Comparison of ENCODE assay signal across 8 cellular contexts in the genomic region with DNA sequence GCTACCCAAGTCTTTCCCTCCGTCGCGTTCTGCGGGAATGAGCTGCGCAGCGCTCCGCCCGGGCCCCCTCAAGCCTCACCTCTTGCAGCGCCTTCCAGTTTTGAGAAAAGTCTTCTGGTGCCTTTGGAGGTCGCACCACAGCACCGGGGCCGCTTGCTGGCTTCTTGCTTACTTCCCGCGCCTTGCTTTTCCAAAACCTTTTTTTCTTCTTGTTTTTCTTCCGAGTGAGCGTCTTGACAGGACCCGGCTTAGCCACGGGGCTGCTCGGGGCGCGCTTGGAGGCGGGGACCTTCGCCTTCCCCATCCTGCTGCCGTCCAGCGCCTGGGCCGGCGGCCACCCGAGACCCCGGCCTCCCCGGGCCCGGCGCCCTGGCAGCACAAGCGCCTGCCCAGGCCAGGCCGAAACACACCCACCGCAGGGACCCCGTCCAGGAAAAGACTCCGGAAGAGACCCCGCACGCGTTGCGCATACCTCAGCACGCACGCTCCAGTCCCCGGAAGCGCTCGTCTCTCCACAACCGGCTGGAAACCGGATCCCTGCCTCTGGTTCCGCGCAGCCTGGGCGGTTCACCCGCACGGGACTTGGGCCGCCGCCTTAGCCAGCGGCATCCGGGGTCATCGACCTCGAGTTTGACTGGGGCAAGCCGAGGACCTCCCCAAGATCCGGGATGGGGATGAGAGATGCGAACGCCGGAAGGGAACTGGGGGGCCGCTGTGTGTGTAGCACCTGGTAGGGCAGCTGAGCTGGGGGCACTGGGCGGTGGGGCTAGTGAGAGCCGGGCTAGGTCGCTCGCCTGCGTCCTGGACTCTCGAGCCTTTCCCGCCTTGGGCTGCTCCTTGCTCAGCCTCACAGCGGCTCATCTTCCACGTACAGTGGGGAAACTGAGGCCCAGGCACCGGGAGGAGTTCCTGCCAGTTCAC. TPM values are rescaled to one million over a fixed set of nuclear protein-coding genes. Genes with fewer than 3 reads are reported as not detected.
DNase-seq lines count a peak whose midpoint lies in the region; ATAC-seq and TF ChIP-seq lines count a peak whose summit lies in the region.

A gene with protein sequence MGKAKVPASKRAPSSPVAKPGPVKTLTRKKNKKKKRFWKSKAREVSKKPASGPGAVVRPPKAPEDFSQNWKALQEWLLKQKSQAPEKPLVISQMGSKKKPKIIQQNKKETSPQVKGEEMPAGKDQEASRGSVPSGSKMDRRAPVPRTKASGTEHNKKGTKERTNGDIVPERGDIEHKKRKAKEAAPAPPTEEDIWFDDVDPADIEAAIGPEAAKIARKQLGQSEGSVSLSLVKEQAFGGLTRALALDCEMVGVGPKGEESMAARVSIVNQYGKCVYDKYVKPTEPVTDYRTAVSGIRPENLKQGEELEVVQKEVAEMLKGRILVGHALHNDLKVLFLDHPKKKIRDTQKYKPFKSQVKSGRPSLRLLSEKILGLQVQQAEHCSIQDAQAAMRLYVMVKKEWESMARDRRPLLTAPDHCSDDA (minus strand): TSS at position 470 of the 921 bp plus-strand sequence. CDS start 166 bp downstream, at position 304.

- peak within 1 kb of the TSS; percentile 91 for H3K27ac Mint-ChIP-seq in chondrocyte (ENCODE audit: unreplicated experiment)

- no peak for TF ChIP-seq CTCF in AG04450 (IDR thresholded peaks at IDR 0.05; ENCODE audit: low read depth, low read length)
- TF ChIP-seq CTCF in chondrocyte (IDR thresholded peaks at IDR 0.05) = no peak

- peaks cover 2% of the 10 kb centered on the region; the same call in 1 of the 2 replicates for H3K9me3 ChIP-seq in AG04450 (ENCODE audit: control insufficient read depth, insufficient read depth, low read length)

- no peaks in the 10 kb centered on the region for H3K27me3 ChIP-seq in AG04450 (ENCODE audit: control insufficient read depth, insufficient read depth, low read length)
- H3K27me3 ChIP-seq in layer of hippocampus (ENCODE audit: control insufficient read depth, insufficient read depth, low read length) = no peaks in the 10 kb centered on the region

- POLR2A ChIA-PET in AG04450 (lab: Yijun Ruan, JAX) = interaction anchor here (0.6 to 1.2 kb wide), 4 partner anchors 10 to 328 kb away, joined by 3 to 9 read pairs (median 3); partner anchors contain the start of genes MED22, RPL7A, STKLD1 and SURF4

- peak within 1 kb of the TSS; percentile 86 for H3K27ac ChIP-seq in AG04450 (ENCODE audit: low read depth, low read length)
- peak within 1 kb of the TSS; percentile 92 for H3K27ac ChIP-seq in layer of hippocampus (ENCODE audit: low read depth, low read length)

- peak; percentile 61 for DNase-seq in AG04450 (ENCODE audit: low read depth, low spot score)
- peak; percentile 73 for DNase-seq in NCI-H460 (ENCODE audit: extremely low read depth, low read depth)
- peak; percentile 75 to 78 for DNase-seq in activated CD4-positive, alpha-beta T cell treated with anti-CD3 and anti-CD28 coated beads for 24 hours (ENCODE audit: low read depth in 2 of 2)
- no peak for DNase-seq in chondrocyte (ENCODE audit: low spot score)
- peak; percentile 56 to 84 (median 74) for DNase-seq in stimulated activated CD4-positive, alpha-beta T cell treated with anti-CD3 and anti-CD28 coated beads, Interleukin-1b, Interleukin-23, amount 100 ng/mL, for 24 hours (ENCODE audit: low read depth in 4 of 4, low spot score in 1 of 4)

- H3K4me1 Mint-ChIP-seq in chondrocyte (ENCODE audit: low read depth) = peaks cover 33% of the 10 kb centered on the region

- CTCF ChIA-PET in AG04450 (lab: Charles Lee) = interaction anchor here (1.9 kb wide), 1 partner anchor 69 kb away, joined by 8 read pairs; no protein-coding TSS in a partner anchor

- H3K9me3 Mint-ChIP-seq in chondrocyte (ENCODE audit: low read depth) = no peaks in the 10 kb centered on the region

- H3K4me3 Mint-ChIP-seq in chondrocyte (ENCODE audit: unreplicated experiment) = peak within 1 kb of the TSS; percentile 91

- H3K27me3 Mint-ChIP-seq in chondrocyte (ENCODE audit: low read depth) = no peaks in the 10 kb centered on the region

- H3K36me3 Mint-ChIP-seq in chondrocyte (ENCODE audit: low read depth) = peaks cover 10% of the 10 kb centered on the region

- ATAC-seq in GM18868 (IDR thresholded peaks at IDR 0.05; ENCODE audit: unreplicated experiment) (peak; percentile 56), HG03135 (IDR thresholded peaks at IDR 0.05; ENCODE audit: unreplicated experiment) (peak; percentile 61)

- H3K4me3 ChIP-seq in AG04450 (ENCODE audit: low read depth, low read length) = peak within 1 kb of the TSS; percentile 83

RNA-seq across cellular contexts. Expression of the gene that starts here (rescaled TPM):
- 19.4 and 21.0 TPM in 2 replicates for polyA plus RNA-seq in AG04450 (2011; rRNA removed)
- polyA minus RNA-seq in AG04450 (2011; rRNA and poly(A)+ RNA removed) = 16.1 and 17.1 TPM in 2 replicates
- total RNA-seq in NCI-H460 (2014; rRNA removed; shearing (Covaris generic)) = 22.1 and 27.1 TPM in 2 replicates
- polyA plus RNA-seq in NCI-H460 (2014; cell fraction: nucleus; rRNA removed) = 22.2 and 24.4 TPM in 2 replicates
- 15.0 to 19.3 TPM (median 16.8 TPM) in 3 replicates for total RNA-seq in chondrocyte
